9 cellular contexts compared by ENCODE assay signal in genomic region chr5:74762599-74762998, GRCh38. TPM values are rescaled to one million over a fixed set of nuclear protein-coding genes. Genes with fewer than 3 reads are reported as not detected.
DNase-seq lines count a peak whose midpoint lies in the region; ATAC-seq and TF ChIP-seq lines count a peak whose summit lies in the region.
"Had no signal": no experiment of that assay in that cellular context is flagged by ENCODE, and none has a peak within 500 bp of the region (broad histone marks: within the 10 kb centered on the region; RNA-seq: fewer than 3 reads in every experiment).

No MANE protein-coding gene starts in this region.

- no peak overlapping the region for H3K4me3 Mint-ChIP-seq in activated naive CD4-positive, alpha-beta T cell treated with anti-CD3 and anti-CD28 coated beads for 36 hours
- no peak overlapping the region for H3K4me3 Mint-ChIP-seq in endodermal cell
- H3K4me3 Mint-ChIP-seq: CD4-positive, CD25-positive, alpha-beta regulatory T cell had no signal

- no peak for TF ChIP-seq CTCF in PC-3 (conservative IDR thresholded peaks at IDR 0.05; ENCODE audit: low read depth, low read length)
- no peak for TF ChIP-seq CTCF in endodermal cell (conservative IDR thresholded peaks at IDR 0.05)
- TF ChIP-seq CTCF in tibial artery (IDR thresholded peaks at IDR 0.05): no peak

- DNase-seq in activated naive CD4-positive, alpha-beta T cell treated with anti-CD3 and anti-CD28 coated beads for 36 hours: peak; percentile 21
- no peak for DNase-seq in activated naive CD4-positive, alpha-beta T cell (lab: John Stamatoyannopoulos, UW)
- DNase-seq in PC-3 (peak; percentile 78), endodermal cell (no peak), cerebellar cortex (ENCODE audit: low spot score) (no peak), tibial artery (no peak)
- peak; percentile 53 for DNase-seq in stimulated activated CD4-positive, alpha-beta T cell treated with anti-CD3 and anti-CD28 coated beads, Interleukin-4, amount 100 ng/mL, for 24 hours
- DNase-seq: CD4-positive, CD25-positive, alpha-beta regulatory T cell had no signal

- no peaks in the 10 kb centered on the region for H3K27me3 Mint-ChIP-seq in activated naive CD4-positive, alpha-beta T cell treated with anti-CD3 and anti-CD28 coated beads for 36 hours (ENCODE audit: low read depth)
- no peaks in the 10 kb centered on the region for H3K27me3 Mint-ChIP-seq in endodermal cell (ENCODE audit: insufficient read depth)

- 94% methylated on average over 2 of the region's 2 CpGs for whole genome bisulfite sequencing in endodermal cell (ENCODE audit: insufficient coverage in 1 of 2, insufficient read length in 1 of 2), 2 experiments

- no peak overlapping the region for H3K9ac ChIP-seq in PC-3 (ENCODE audit: low read length)
- H3K9ac ChIP-seq in endodermal cell (ENCODE audit: extremely low read depth, low read length, poor library complexity, severe bottlenecking): no peak overlapping the region

- peaks cover 24% of the 10 kb centered on the region for H3K36me3 Mint-ChIP-seq in activated naive CD4-positive, alpha-beta T cell treated with anti-CD3 and anti-CD28 coated beads for 36 hours (ENCODE audit: low read depth)
- H3K36me3 Mint-ChIP-seq in endodermal cell (ENCODE audit: low read depth): peaks cover 26% of the 10 kb centered on the region

- H4K20me1 ChIP-seq in PC-3 (ENCODE audit: low read length): peaks cover 3% of the 10 kb centered on the region; the same call in 1 of the 2 replicates

- no peaks in the 10 kb centered on the region for H3K9me2 ChIP-seq in PC-3 (replicated peaks; ENCODE audit: low read length)

- H3K27ac Mint-ChIP-seq in activated naive CD4-positive, alpha-beta T cell treated with anti-CD3 and anti-CD28 coated beads for 36 hours: peak overlapping the region; percentile 36
- peak overlapping the region; percentile 28 for H3K27ac Mint-ChIP-seq in endodermal cell

- peak overlapping the region; percentile 56 for H3K27ac ChIP-seq in PC-3 (ENCODE audit: low read length)
- no peak overlapping the region for H3K27ac ChIP-seq in endodermal cell (ENCODE audit: low read depth, low read length)
- H3K27ac ChIP-seq in tibial artery: no peak overlapping the region

- H3K4me1 Mint-ChIP-seq in activated naive CD4-positive, alpha-beta T cell treated with anti-CD3 and anti-CD28 coated beads for 36 hours (ENCODE audit: low read depth): peaks cover 44% of the 10 kb centered on the region
- H3K4me1 Mint-ChIP-seq in endodermal cell: peaks cover 30% of the 10 kb centered on the region

- peaks cover 8% of the 10 kb centered on the region for H3F3A ChIP-seq in PC-3 (ENCODE audit: low read length, unreplicated experiment)

- peaks cover 11% of the 10 kb centered on the region for H3K36me3 ChIP-seq in PC-3 (ENCODE audit: low read depth, low read length)
- peaks cover 39% of the 10 kb centered on the region for H3K36me3 ChIP-seq in endodermal cell (ENCODE audit: control insufficient read depth, insufficient read depth, low read length)
- peaks cover 8 to 27% (median 19%) of the 10 kb centered on the region in 3 donors for H3K36me3 ChIP-seq in tibial artery

- H3K79me2 ChIP-seq in PC-3 (ENCODE audit: low read length): peaks cover 58% of the 10 kb centered on the region

- H3K4me2 ChIP-seq in PC-3 (ENCODE audit: low read length): peak overlapping the region; percentile 67

- ATAC-seq in PC-3 (peak; percentile 56), HG02840 (IDR thresholded peaks at IDR 0.05; ENCODE audit: low FRiP score, unreplicated experiment) (no peak)

- CTCF ChIA-PET in activated naive CD4-positive, alpha-beta T cell treated with anti-CD3 and anti-CD28 coated beads for 36 hours (lab: Charles Lee): no interaction called here
- CTCF ChIA-PET in PC-3 (lab: Charles Lee): no interaction called here

- H3K4me3 ChIP-seq in PC-3 (ENCODE audit: low read length) (peak overlapping the region; percentile 17; the same call in 1 of the 2 replicates), endodermal cell (ENCODE audit: low read length) (peak overlapping the region; percentile 32), tibial artery (no peak overlapping the region)

- H3K9me3 ChIP-seq in PC-3 (ENCODE audit: low read length): no peaks in the 10 kb centered on the region
- H3K9me3 ChIP-seq in endodermal cell (ENCODE audit: control insufficient read depth, low read length): no peaks in the 10 kb centered on the region
- no peaks in the 10 kb centered on the region for H3K9me3 ChIP-seq in tibial artery

- H2AFZ ChIP-seq in PC-3 (ENCODE audit: low read length): no peak overlapping the region

- H3K4me1 ChIP-seq in PC-3 (ENCODE audit: insufficient read depth, low read length): peaks cover 42% of the 10 kb centered on the region
- peaks cover 14% of the 10 kb centered on the region for H3K4me1 ChIP-seq in endodermal cell (ENCODE audit: control insufficient read depth, insufficient read depth, low read length)
- H3K4me1 ChIP-seq in tibial artery: peaks cover 0 to 21% (median 16%) of the 10 kb centered on the region in 4 donors

- POLR2A ChIA-PET in PC-3 (lab: Charles Lee; ENCODE audit: unreplicated experiment): no interaction called here

- intact Hi-C loops in activated naive CD4-positive, alpha-beta T cell treated with anti-CD3 and anti-CD28 coated beads for 36 hours (cut with micrococcal nuclease): no loop called here
- intact Hi-C loops in PC-3 (cut with micrococcal nuclease) (loop anchor here (5.0 kb wide), 1 partner anchor 35 kb away; no protein-coding TSS in a partner anchor), tibial artery (cut with DNase I; ENCODE audit: low total_unique reads) (loop anchor here (5.0 kb wide), 1 partner anchor 75 kb away; the partner anchor contains the start of gene HEXB)

- no TSS peak for BruUV-seq in PC-3 (replicated peaks; lab: Mats Ljungman, UMichigan)

- H3K9me3 Mint-ChIP-seq in activated naive CD4-positive, alpha-beta T cell treated with anti-CD3 and anti-CD28 coated beads for 36 hours: no peaks in the 10 kb centered on the region
- no peaks in the 10 kb centered on the region for H3K9me3 Mint-ChIP-seq in endodermal cell
- H3K9me3 Mint-ChIP-seq: CD4-positive, CD25-positive, alpha-beta regulatory T cell had no signal

- H3K27me3 ChIP-seq in PC-3 (ENCODE audit: low read length) (no peaks in the 10 kb centered on the region), endodermal cell (ENCODE audit: control insufficient read depth, insufficient read depth, low read length, poor library complexity, severe bottlenecking) (no peaks in the 10 kb centered on the region), tibial artery (no peaks in the 10 kb centered on the region)

RNA-seq across cellular contexts. Expression of gene GFM2, which starts 4.3 kb away (rescaled TPM):
- 10 to 100 TPM; 27.7 to 28.0 TPM for total RNA-seq in activated naive CD4-positive, alpha-beta T cell treated with anti-CD3 and anti-CD28 coated beads for 36 hours
- total RNA-seq in PC-3 (2014; rRNA removed): 18.9 and 36.8 TPM in 2 replicates
- 10 to 100 TPM; 43.1 to 44.5 TPM for total RNA-seq in endodermal cell
- 33.4 TPM for polyA plus RNA-seq in endodermal cell (2013, experiment 1 of 2)
- polyA plus RNA-seq in endodermal cell (2013, experiment 2 of 2): 33.5 TPM

RNA-seq across cellular contexts. Expression of gene NSA2, which starts 4.5 kb away (rescaled TPM):
- total RNA-seq in activated naive CD4-positive, alpha-beta T cell treated with anti-CD3 and anti-CD28 coated beads for 36 hours: 100 to 1,000 TPM; 119 to 121 TPM
- total RNA-seq in PC-3 (2014; rRNA removed) (51.5 and 55.8 TPM in 2 replicates), endodermal cell (10 to 100 TPM; 53.1 to 62.8 TPM)
- 96.0 TPM for polyA plus RNA-seq in endodermal cell (2013, experiment 1 of 2)
- 99.4 TPM for polyA plus RNA-seq in endodermal cell (2013, experiment 2 of 2)

Comparison
In these comparisons a context has a peak if more than half of its experiments do, and no peak if none do; other contexts are left out.
1. DNase-seq: peak in activated naive CD4-positive, alpha-beta T cell treated with anti-CD3 and anti-CD28 coated beads for 36 hours (single experiment), PC-3 (single experiment) and stimulated activated CD4-positive, alpha-beta T cell treated with anti-CD3 and anti-CD28 coated beads, Interleukin-4, amount 100 ng/mL, for 24 hours (single experiment); none in activated naive CD4-positive, alpha-beta T cell (0 of 4), endodermal cell (single experiment), cerebellar cortex (single experiment) and tibial artery (0 of 2).
2. H3K4me3 ChIP-seq: peak in PC-3 (single experiment) and endodermal cell (single experiment); none in tibial artery (0 of 2).